Comparison of ENCODE assay signal across 8 cellular contexts in the genomic region with DNA sequence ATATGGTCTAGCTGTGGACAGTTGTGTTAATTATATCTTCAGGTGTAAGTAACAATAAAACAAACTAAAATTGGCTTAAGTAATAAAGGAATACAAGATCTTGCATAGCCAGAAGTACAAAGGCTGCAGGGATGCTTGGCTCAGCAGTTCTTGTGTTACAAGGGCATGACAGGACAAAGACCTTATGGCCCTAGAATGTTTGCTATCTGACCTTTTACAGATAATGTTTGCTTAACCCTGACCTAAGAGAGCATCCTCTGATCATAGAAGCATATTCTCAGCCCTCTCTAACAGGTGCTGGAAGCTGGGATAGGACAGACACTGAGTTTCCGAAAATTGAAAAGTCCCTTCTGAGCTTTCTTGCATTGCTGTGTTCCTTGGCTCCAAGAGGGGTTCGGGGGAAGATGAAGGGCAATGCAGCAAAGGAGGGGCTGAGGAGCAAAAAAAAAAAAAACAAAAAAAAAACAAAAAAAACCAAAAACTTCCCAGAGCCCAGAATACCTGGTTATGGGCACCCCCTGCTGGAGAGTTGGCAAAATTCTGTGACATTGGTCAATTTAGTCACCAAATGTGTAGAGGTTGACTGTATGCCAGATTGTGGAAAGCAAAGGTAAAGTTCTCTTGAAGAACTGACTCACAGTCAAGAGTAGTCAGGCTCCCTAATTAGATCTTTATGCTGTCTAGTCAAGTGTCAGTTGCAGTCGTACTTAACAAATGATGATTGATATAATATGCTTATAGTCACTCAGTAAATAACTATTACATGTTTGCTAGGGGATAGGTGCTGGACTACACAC. TPM values are rescaled to one million over a fixed set of nuclear protein-coding genes. Genes with fewer than 3 reads are reported as not detected.
DNase-seq lines count a peak whose midpoint lies in the region; ATAC-seq lines count a peak whose summit lies in the region.

No MANE protein-coding gene starts in this region.

- POLR2A ChIA-PET in activated CD4-positive, alpha-beta T cell treated with anti-CD3 and anti-CD28 coated beads for 36 hours (lab: Charles Lee): no interaction called here

- H3K27ac Mint-ChIP-seq in activated CD4-positive, alpha-beta T cell treated with anti-CD3 and anti-CD28 coated beads for 36 hours: peak overlapping the region; percentile 89

- no peak overlapping the region for H2BK15ac ChIP-seq in mesendoderm (replicated peaks; ENCODE audit: low read depth)

- WGBS in mesendoderm (ENCODE audit: extremely low coverage, insufficient coverage, low lambda C conversion rate): no CpG with 5 or more reads among the region's 3 CpGs

- H3K36me3 ChIP-seq in mesendoderm (ENCODE audit: control insufficient read depth, insufficient read depth, low read length): no peaks in the 10 kb centered on the region

- intact Hi-C loops in activated CD4-positive, alpha-beta T cell treated with anti-CD3 and anti-CD28 coated beads for 36 hours (cut with DNase I, micrococcal nuclease): loop anchor here (1.0 to 5.0 kb wide), 12 partner anchors 43 to 627 kb away; a partner anchor contains a TSS

- H3K4me3 Mint-ChIP-seq in activated CD4-positive, alpha-beta T cell treated with anti-CD3 and anti-CD28 coated beads for 36 hours: peak overlapping the region; percentile 17

- no peaks in the 10 kb centered on the region for H3K4me1 ChIP-seq in mesendoderm (ENCODE audit: control insufficient read depth, low read depth, low read length)

- H3K79me1 ChIP-seq in mesendoderm (ENCODE audit: low read length): no peaks in the 10 kb centered on the region

- H4K5ac ChIP-seq in mesendoderm (ENCODE audit: low read length): no peak overlapping the region

- H3K36me3 Mint-ChIP-seq in activated CD4-positive, alpha-beta T cell treated with anti-CD3 and anti-CD28 coated beads for 36 hours (ENCODE audit: low read depth): peaks cover 12% of the 10 kb centered on the region

- H3K27me3 ChIP-seq in mesendoderm (ENCODE audit: insufficient read depth, low read length, poor library complexity): no peaks in the 10 kb centered on the region

- no peak overlapping the region for H2BK5ac ChIP-seq in mesendoderm (ENCODE audit: low read length)

- no peak overlapping the region for H3K4me2 ChIP-seq in mesendoderm (ENCODE audit: low read length)

- no peak overlapping the region for H3K56ac ChIP-seq in mesendoderm (ENCODE audit: low read length)

- no peaks in the 10 kb centered on the region for H3K27me3 Mint-ChIP-seq in activated CD4-positive, alpha-beta T cell treated with anti-CD3 and anti-CD28 coated beads for 36 hours

- CTCF ChIA-PET in activated CD4-positive, alpha-beta T cell treated with anti-CD3 and anti-CD28 coated beads for 36 hours (lab: Charles Lee): interaction anchor here (0.6 to 6.6 kb wide), 19 partner anchors 10 to 592 kb away, joined by 3 to 35 read pairs (median 3); a partner anchor contains a TSS

- no peak overlapping the region for H2BK120ac ChIP-seq in mesendoderm (ENCODE audit: low read depth, low read length)

- H3K4me1 Mint-ChIP-seq in activated CD4-positive, alpha-beta T cell treated with anti-CD3 and anti-CD28 coated beads for 36 hours: peaks cover 63% of the 10 kb centered on the region

- H3K79me2 ChIP-seq in mesendoderm (ENCODE audit: control insufficient read depth, insufficient read depth, low read length): no peaks in the 10 kb centered on the region

- H3K9me3 Mint-ChIP-seq in activated CD4-positive, alpha-beta T cell treated with anti-CD3 and anti-CD28 coated beads for 36 hours (ENCODE audit: low read depth): peaks cover 2% of the 10 kb centered on the region

- H3K27ac ChIP-seq in mesendoderm (ENCODE audit: low read depth, low read length): no peak overlapping the region

- ATAC-seq in GM18909 (IDR thresholded peaks at IDR 0.05; ENCODE audit: poor library complexity, unreplicated experiment) (peak; percentile 21), HG02973 (IDR thresholded peaks at IDR 0.05; ENCODE audit: unreplicated experiment) (no peak)
- ATAC-seq in activated CD4-positive, alpha-beta T cell treated with anti-CD3 and anti-CD28 coated beads for 36 hours: peak; percentile 48

- no peak overlapping the region for H3K9ac ChIP-seq in mesendoderm (ENCODE audit: low read length)

- H3K18ac ChIP-seq in mesendoderm (ENCODE audit: low read length): no peak overlapping the region

- no peak overlapping the region for H3K4me3 ChIP-seq in mesendoderm (ENCODE audit: low read length)

- H4K8ac ChIP-seq in mesendoderm (ENCODE audit: low read depth, low read length): no peak overlapping the region

- H2AK5ac ChIP-seq in mesendoderm (ENCODE audit: low read length): no peak overlapping the region

- H3K4ac ChIP-seq in mesendoderm (ENCODE audit: low read depth, low read length): no peak overlapping the region

- no peak overlapping the region for H3K23ac ChIP-seq in mesendoderm (ENCODE audit: low read length)

- DNase-seq in AG20443 (ENCODE audit: low spot score): peak; percentile 73
- DNase-seq in NCI-H2171 (lab: John Stamatoyannopoulos, UW): peak; percentile 89
- peak; percentile 85 for DNase-seq in activated CD4-positive, alpha-beta T cell treated with anti-CD3 and anti-CD28 coated beads for 36 hours
- DNase-seq in dermis microvascular lymphatic vessel endothelial cell (ENCODE audit: low read depth in 2 of 2): peak; percentile 27 to 56
- DNase-seq in mesendoderm: peak; percentile 68
- peak; percentile 14 to 32 for DNase-seq in stimulated activated CD8-positive, alpha-beta memory T cell treated with anti-CD3 and anti-CD28 coated beads, Interleukin-7, amount 100 ng/mL, for 1 hour (ENCODE audit: low read depth in 2 of 2)

RNA-seq across cellular contexts. Expression of a gene that starts 10.4 kb away (rescaled TPM):
- total RNA-seq in activated CD4-positive, alpha-beta T cell treated with anti-CD3 and anti-CD28 coated beads for 36 hours: 10 to 100 TPM; 50.2 to 51.3 TPM
- 55.5 and 70.9 TPM in 2 replicates for total RNA-seq in dermis microvascular lymphatic vessel endothelial cell
- polyA plus RNA-seq in mesendoderm (2013, experiment 1 of 2): 104 TPM
- polyA plus RNA-seq in mesendoderm (2013, experiment 2 of 2): 101 TPM

RNA-seq across cellular contexts. Expression of a gene that starts 47.1 kb away (rescaled TPM):
- total RNA-seq in activated CD4-positive, alpha-beta T cell treated with anti-CD3 and anti-CD28 coated beads for 36 hours: 100 to 1,000 TPM in 1 of 2 experiments, 10 to 100 TPM in 1; 90.3 to 127 TPM
- 10.2 and 12.8 TPM in 2 replicates for total RNA-seq in dermis microvascular lymphatic vessel endothelial cell
- polyA plus RNA-seq in mesendoderm (2013, experiment 1 of 2): 17.4 TPM
- 17.2 TPM for polyA plus RNA-seq in mesendoderm (2013, experiment 2 of 2)

Comparison
In these comparisons a context has a peak if more than half of its experiments do, and no peak if none do; other contexts are left out.
1. DNase-seq: peak in every context shown above with its lines; median percentile 89 in NCI-H2171; 85 in activated CD4-positive, alpha-beta T cell treated with anti-CD3 and anti-CD28 coated beads for 36 hours; 73 in AG20443; 68 in mesendoderm; 42 in dermis microvascular lymphatic vessel endothelial cell; 23 in stimulated activated CD8-positive, alpha-beta memory T cell treated with anti-CD3 and anti-CD28 coated beads, Interleukin-7, amount 100 ng/mL, for 1 hour.